In the genomic region with DNA sequence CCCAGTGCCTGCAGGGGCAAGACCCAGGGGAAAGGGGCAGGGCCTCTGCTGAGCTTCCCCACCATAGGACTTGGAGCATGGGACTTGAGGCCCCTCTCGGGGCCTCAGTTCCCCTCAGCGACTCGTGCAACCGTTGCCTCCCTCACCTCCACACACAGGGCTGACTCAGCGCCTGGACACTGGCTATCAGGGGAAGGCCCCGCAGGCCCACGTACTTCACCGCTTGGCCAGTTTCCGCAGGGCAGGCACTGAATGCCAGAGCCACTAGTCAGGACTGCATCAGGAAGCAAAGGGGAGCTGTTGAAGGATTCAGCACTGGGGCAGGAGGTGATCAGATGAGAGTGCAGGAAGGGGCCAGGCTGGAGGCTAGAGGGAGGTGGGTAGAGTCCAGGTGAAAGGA, we compare ENCODE assay signal across 15 cellular contexts. TPM values are rescaled to one million over a fixed set of nuclear protein-coding genes. Genes with fewer than 3 reads are reported as not detected.
DNase-seq lines count a peak whose midpoint lies in the region; ATAC-seq and TF ChIP-seq lines count a peak whose summit lies in the region.
"Had no signal": no experiment of that assay in that cellular context is flagged by ENCODE, and none has a peak within 500 bp of the region (broad histone marks: within the 10 kb centered on the region; RNA-seq: fewer than 3 reads in every experiment).

No MANE protein-coding gene starts in this region.

- DNase-seq in ELR (ENCODE audit: low read depth), result peak; percentile 92
- DNase-seq in SJSA1 (ENCODE audit: low read depth in 1 of 2, low spot score in 2 of 2), result peak; percentile 24 to 61
- DNase-seq in epithelial cell of esophagus (ENCODE audit: low read depth), result peak; percentile 73
- peak; percentile 84 for DNase-seq in renal cortical epithelial cell (ENCODE audit: low read depth)
- DNase-seq in spleen, result no peak
- DNase-seq in GM10248 (ENCODE audit: extremely low spot score), result no peak
- no peak for DNase-seq in stimulated activated CD4-positive, alpha-beta T cell treated with anti-CD3 and anti-CD28 coated beads, Interleukin-12 subunit alpha, Interleukin-12 subunit beta, amount 100 ng/mL, for 4 hours
- DNase-seq: activated CD4-positive, alpha-beta T cell treated with anti-CD3 and anti-CD28 coated beads, Interleukin-2, amount 10 ng/mL, durations not matched to agents 7 days and 5 days; hypothalamus; NCI-H524; right lobe of liver had no signal

- intact Hi-C loops in spleen (cut with DNase I; ENCODE audit: low total_unique reads), result no loop called here

- POLR2A ChIA-PET in GM10248 (lab: Yijun Ruan, JAX), result no interaction called here

- WGBS in spleen, 5 donors, result 72 to 82% (median 81%) methylated on average over 9 of the region's 9 CpGs

- H3K4me1 ChIP-seq in SJSA1 (replicated peaks) (peaks cover 12% of the 10 kb centered on the region; the same call in 1 of the 2 replicates), spleen (peaks cover 0 to 15% (median 8%) of the 10 kb centered on the region in 6 donors)
- H3K4me1 ChIP-seq: right lobe of liver had no signal

- no peak overlapping the region for H3K4me3 ChIP-seq in SJSA1
- no peak overlapping the region for H3K4me3 ChIP-seq in epithelial cell of esophagus (ENCODE audit: low read length)
- no peak overlapping the region for H3K4me3 ChIP-seq in spleen
- H3K4me3 ChIP-seq: GM12878, right lobe of liver had no signal

- CTCF ChIA-PET in GM10248 (lab: Yijun Ruan, JAX), result interaction anchor here (2.6 kb wide), 1 partner anchor 10 kb away, joined by 16 read pairs; no protein-coding TSS in a partner anchor

- H3K27me3 ChIP-seq in SJSA1 (replicated peaks) (no peaks in the 10 kb centered on the region), spleen (replicated peaks in 1 of 7) (no peaks in the 10 kb centered on the region)
- H3K27me3 ChIP-seq: right lobe of liver had no signal

- no peak overlapping the region for H3K27ac ChIP-seq in SJSA1
- no peak overlapping the region for H3K27ac ChIP-seq in spleen
- H3K27ac ChIP-seq: right lobe of liver had no signal

- ATAC-seq in GM21717 (IDR thresholded peaks at IDR 0.05; ENCODE audit: unreplicated experiment), result no peak
- ATAC-seq: GM12878 had no signal

- TF ChIP-seq CTCF in epithelial cell of esophagus (IDR thresholded peaks at IDR 0.05; ENCODE audit: insufficient read depth, low read depth, low read length, missing control alignments), result no peak
- no peak for TF ChIP-seq CTCF in spleen (IDR thresholded peaks at IDR 0.05 in 8 of 11, conservative IDR thresholded peaks at IDR 0.05 in 3 of 11)
- TF ChIP-seq CTCF in GM10248 (IDR thresholded peaks at IDR 0.05; ENCODE audit: control extremely low read depth, extremely low read depth, low read depth, missing control alignments), result no peak

- H3K9me3 ChIP-seq in SJSA1 (replicated peaks), result no peaks in the 10 kb centered on the region
- no peaks in the 10 kb centered on the region for H3K9me3 ChIP-seq in spleen
- H3K9me3 ChIP-seq: right lobe of liver had no signal

- H3K36me3 ChIP-seq in SJSA1 (no peaks in the 10 kb centered on the region), spleen (no peaks in the 10 kb centered on the region)
- H3K36me3 ChIP-seq: right lobe of liver had no signal

- no peak for TF ChIP-seq POLR2A in spleen (IDR thresholded peaks at IDR 0.05)

RNA-seq across cellular contexts. Expression of gene FAM131C, which starts 15.5 kb away (rescaled TPM):
- total RNA-seq in SJSA1 (2014; rRNA removed; shearing (Covaris generic)), result 0.11 TPM in 1 of 2 replicates, not detected in the other
- 0.52 and 1.5 TPM in 2 replicates for total RNA-seq in renal cortical epithelial cell
- under 1 TPM in 1 of 7 donors, not detected in 6; 0.47 TPM for total RNA-seq in spleen
- polyA plus RNA-seq in spleen, result under 1 TPM in 1 of 3 donors, not detected in 2; 0.11 TPM
- total RNA-seq: GM12878, mononuclear cell, urinary bladder had no signal

RNA-seq across cellular contexts. Expression of gene CLCNKB, which starts 45.4 kb away (rescaled TPM):
- total RNA-seq in SJSA1 (2014; rRNA removed; shearing (Covaris generic)), result not detected in 2 replicates
- 0.35 and 0.60 TPM in 2 replicates for total RNA-seq in renal cortical epithelial cell
- total RNA-seq in spleen, result under 1 TPM in 1 of 7 donors, not detected in 6; 0.13 TPM
- polyA plus RNA-seq in spleen, result under 1 TPM; 0.04 to 0.10 (median 0.06) TPM
- total RNA-seq: activated CD4-positive, alpha-beta T cell treated with anti-CD3 and anti-CD28 coated beads, Interleukin-2, amount 10 ng/mL, durations not matched to agents 7 days and 5 days; GM12878; mononuclear cell; right lobe of liver had no signal

Comparison
In these comparisons a context has a peak if more than half of its experiments do, and no peak if none do; other contexts are left out.
1. DNase-seq: peak in ELR (single experiment), SJSA1 (2 of 2), epithelial cell of esophagus (single experiment) and renal cortical epithelial cell (single experiment); none in spleen (single experiment), GM10248 (single experiment) and stimulated activated CD4-positive, alpha-beta T cell treated with anti-CD3 and anti-CD28 coated beads, Interleukin-12 subunit alpha, Interleukin-12 subunit beta, amount 100 ng/mL, for 4 hours (single experiment).